Comparison of ENCODE assay signal across 33 cellular contexts in genomic region chr10:106336874-106337273, GRCh38.
"Had no signal": no experiment of that assay in that cellular context is flagged by ENCODE, and none has a peak within 500 bp of the region (broad histone marks: within the 10 kb centered on the region; RNA-seq: fewer than 3 reads in every experiment).

No MANE protein-coding gene starts in this region.

- H3K4me1 Mint-ChIP-seq: T-cell had no signal

- H3K4me3 Mint-ChIP-seq: T-cell had no signal

- H3K4me1 ChIP-seq: SJCRH30 had no signal

- H3K4me3 ChIP-seq: PC-9, SJCRH30, SK-N-MC had no signal

- H3K27ac ChIP-seq: KMS-11, PC-9, RWPE1, SJCRH30, SK-N-MC had no signal

- H3K27me3 ChIP-seq: SJCRH30 had no signal

- H3K9ac ChIP-seq: KMS-11 had no signal

- ATAC-seq: Panc1, Right ventricle myocardium inferior, SK-N-SH treated with all-trans-retinoic acid at 6 μM for 48 hours, T-cell had no signal

- H3K27me3 Mint-ChIP-seq: T-cell had no signal

- DNase-seq: Karpas-422; MM.1S; MV-4-11; NCI-H1092; NCI-H1105; NCI-H1417 treated with DMSO at 0.1 percent for 48 hours; NCI-H146; NCI-H1694; NCI-H187; NCI-H1930; NCI-H2029 treated with DMSO at 0.1 percent for 48 hours; NCI-H2081 treated with DMSO at 0.1 percent for 48 hours; NCI-H2107; NCI-H2171; NCI-H345; NCI-H446; NCI-H510A treated with DMSO at 0.1 percent for 48 hours; NCI-H524 treated with DMSO at 0.1 percent for 48 hours; NCI-H526 treated with DMSO at 0.1 percent for 48 hours; NCI-H774; NK-92 treated with Interleukin-12 subunit alpha and Interleukin-12 subunit beta, amount 100 ng/mL, for 24 hours; OCI-M1; PC-9; SHP77; SIG-M5; SJCRH30; T-cell had no signal

- H3K36me3 ChIP-seq: SJCRH30 had no signal

- H2AFZ ChIP-seq: PC-9 had no signal

- H3K36me3 Mint-ChIP-seq: T-cell had no signal

- H3K4me2 ChIP-seq: KMS-11, PC-9 had no signal

- H3K27ac Mint-ChIP-seq: T-cell had no signal
